ENCODE assay signal across 20 cellular contexts in genomic region chr3:4497884-4498283, GRCh38. TPM values are rescaled to one million over a fixed set of nuclear protein-coding genes. Genes with fewer than 3 reads are reported as not detected.
A peak's percentile ranks its signal among the peaks of the same experiment; 100 is the strongest.
DNase-seq lines count a peak whose midpoint lies in the region; ATAC-seq lines count a peak whose summit lies in the region.
"Had no signal": no experiment of that assay in that cellular context is flagged by ENCODE, and none has a peak within 500 bp of the region (broad histone marks: within the 10 kb centered on the region; RNA-seq: fewer than 3 reads in every experiment).

No MANE protein-coding gene starts in this region.

- no peak overlapping the region for H3K27ac Mint-ChIP-seq in activated naive CD4-positive, alpha-beta T cell treated with anti-CD3 and anti-CD28 coated beads, Interleukin-2, amount 50 U/mL, for 24 hours
- H3K27ac Mint-ChIP-seq in activated naive CD4-positive, alpha-beta T cell treated with anti-CD3 and anti-CD28 coated beads, Interleukin-2, amount 50 U/mL, for 72 hours, result peak overlapping the region in 1 of 2 donors; percentile 56
- H3K27ac Mint-ChIP-seq in IgD-negative memory B cell (peak overlapping the region in 2 of 3 donors; percentile 20 to 31), memory B cell (peak overlapping the region; percentile 56)
- H3K27ac Mint-ChIP-seq in stimulated activated naive B cell treated with anti-CD40 and anti-IgM and Interleukin-4, amounts not matched to agents 10 μg/mL and 1 μg/mL and 100 μg/mL, for 72 hours, result peak overlapping the region; percentile 48

- H3K4me1 Mint-ChIP-seq in activated naive CD4-positive, alpha-beta T cell treated with anti-CD3 and anti-CD28 coated beads, Interleukin-2, amount 50 U/mL, for 24 hours, result peaks cover 44% of the 10 kb centered on the region
- H3K4me1 Mint-ChIP-seq in IgD-negative memory B cell (peaks cover 45 to 56% (median 54%) of the 10 kb centered on the region in 3 donors), memory B cell (peaks cover 42% of the 10 kb centered on the region)
- peaks cover 48 to 75% of the 10 kb centered on the region in 2 donors for H3K4me1 Mint-ChIP-seq in stimulated activated naive B cell treated with anti-CD40 and anti-IgM and Interleukin-4, amounts not matched to agents 10 μg/mL and 1 μg/mL and 100 μg/mL, for 72 hours

- H3K9me3 Mint-ChIP-seq in activated naive CD4-positive, alpha-beta T cell treated with anti-CD3 and anti-CD28 coated beads, Interleukin-2, amount 50 U/mL, for 24 hours, result no peaks in the 10 kb centered on the region
- H3K9me3 Mint-ChIP-seq in activated naive CD4-positive, alpha-beta T cell treated with anti-CD3 and anti-CD28 coated beads, Interleukin-2, amount 50 U/mL, for 72 hours, result no peaks in the 10 kb centered on the region
- H3K9me3 Mint-ChIP-seq in IgD-negative memory B cell (no peaks in the 10 kb centered on the region), memory B cell (no peaks in the 10 kb centered on the region)
- H3K9me3 Mint-ChIP-seq in stimulated activated naive B cell treated with anti-CD40 and anti-IgM and Interleukin-4, amounts not matched to agents 10 μg/mL and 1 μg/mL and 100 μg/mL, for 72 hours, result no peaks in the 10 kb centered on the region

- H3K27me3 Mint-ChIP-seq in activated naive CD4-positive, alpha-beta T cell treated with anti-CD3 and anti-CD28 coated beads, Interleukin-2, amount 50 U/mL, for 24 hours, result no peaks in the 10 kb centered on the region
- H3K27me3 Mint-ChIP-seq in IgD-negative memory B cell (no peaks in the 10 kb centered on the region), memory B cell (no peaks in the 10 kb centered on the region)
- H3K27me3 Mint-ChIP-seq in stimulated activated naive B cell treated with anti-CD40 and anti-IgM and Interleukin-4, amounts not matched to agents 10 μg/mL and 1 μg/mL and 100 μg/mL, for 72 hours, result no peaks in the 10 kb centered on the region

- peak overlapping the region; percentile 24 for H3K4me3 Mint-ChIP-seq in activated naive CD4-positive, alpha-beta T cell treated with anti-CD3 and anti-CD28 coated beads, Interleukin-2, amount 50 U/mL, for 24 hours
- H3K4me3 Mint-ChIP-seq in IgD-negative memory B cell, result peak overlapping the region in 2 of 4 donors; percentile 44 to 53
- H3K4me3 Mint-ChIP-seq in memory B cell, result no peak overlapping the region
- H3K4me3 Mint-ChIP-seq in stimulated activated naive B cell treated with anti-CD40 and anti-IgM and Interleukin-4, amounts not matched to agents 10 μg/mL and 1 μg/mL and 100 μg/mL, for 72 hours, result peak overlapping the region in 1 of 2 donors; percentile 2
- H3K4me3 Mint-ChIP-seq: CD14-positive monocyte had no signal

- H3K36me3 Mint-ChIP-seq in activated naive CD4-positive, alpha-beta T cell treated with anti-CD3 and anti-CD28 coated beads, Interleukin-2, amount 50 U/mL, for 24 hours, result peaks cover 10% of the 10 kb centered on the region
- H3K36me3 Mint-ChIP-seq in activated naive CD4-positive, alpha-beta T cell treated with anti-CD3 and anti-CD28 coated beads, Interleukin-2, amount 50 U/mL, for 72 hours, result peaks cover 0 to 13% of the 10 kb centered on the region in 2 donors
- H3K36me3 Mint-ChIP-seq in IgD-negative memory B cell, result peaks cover 7% of the 10 kb centered on the region
- peaks cover 24% of the 10 kb centered on the region for H3K36me3 Mint-ChIP-seq in memory B cell
- peaks cover 58 to 69% of the 10 kb centered on the region in 2 donors for H3K36me3 Mint-ChIP-seq in stimulated activated naive B cell treated with anti-CD40 and anti-IgM and Interleukin-4, amounts not matched to agents 10 μg/mL and 1 μg/mL and 100 μg/mL, for 72 hours

- no peak for DNase-seq in activated naive CD4-positive, alpha-beta T cell treated with anti-CD3 and anti-CD28 coated beads, Interleukin-2, amount 50 U/mL, for 72 hours (ENCODE audit: low spot score in 2 of 2)
- DNase-seq in memory B cell (ENCODE audit: low spot score in 2 of 2) (no peak), AG20443 (ENCODE audit: low spot score) (no peak)
- no peak for DNase-seq in stimulated activated naive B cell treated with anti-CD40 and anti-IgM and Interleukin-4, amounts not matched to agents 10 μg/mL and 1 μg/mL and 100 μg/mL, for 72 hours
- DNase-seq: 8988T, COR-L47, DMS79 treated with DMSO at 0.1 percent for 48 hours, Kasumi-1, MG63, NCI-H1048, NCI-H1417 treated with DMSO at 0.1 percent for 48 hours, NCI-H187, NCI-H446, NCI-H526, Peyer's patch had no signal

- no peak for ATAC-seq in activated naive CD4-positive, alpha-beta T cell treated with anti-CD3 and anti-CD28 coated beads, Interleukin-2, amount 50 U/mL, for 72 hours
- ATAC-seq in memory B cell (ENCODE audit: low read depth) (no peak), HG03354 (IDR thresholded peaks at IDR 0.05; ENCODE audit: poor library complexity, severe bottlenecking, unreplicated experiment) (no peak)
- ATAC-seq in stimulated activated naive B cell treated with anti-CD40 and anti-IgM and Interleukin-4, amounts not matched to agents 10 μg/mL and 1 μg/mL and 100 μg/mL, for 72 hours (replicated peaks), result no peak
- ATAC-seq: GM12878 had no signal

RNA-seq across cellular contexts. Expression of gene ITPR1, which starts 4.7 kb away (rescaled TPM):
- total RNA-seq in activated naive CD4-positive, alpha-beta T cell treated with anti-CD3 and anti-CD28 coated beads, Interleukin-2, amount 50 U/mL, for 72 hours, result 10 to 100 TPM; 40.0 to 70.7 TPM
- 38.3 TPM for polyA plus RNA-seq in IgD-negative memory B cell

RNA-seq across cellular contexts. Expression of gene SUMF1, which starts 30.8 kb away (rescaled TPM):
- 1 to 10 TPM; 4.8 to 6.2 TPM for total RNA-seq in activated naive CD4-positive, alpha-beta T cell treated with anti-CD3 and anti-CD28 coated beads, Interleukin-2, amount 50 U/mL, for 72 hours
- polyA plus RNA-seq in IgD-negative memory B cell, result 23.0 TPM
